17 cellular contexts compared by ENCODE assay signal in genomic region chr13:70385852-70386251, GRCh38.
DNase-seq lines count a peak whose midpoint lies in the region; ATAC-seq and TF ChIP-seq lines count a peak whose summit lies in the region.
"Had no signal": no experiment of that assay in that cellular context is flagged by ENCODE, and none has a peak within 500 bp of the region (broad histone marks: within the 10 kb centered on the region; RNA-seq: fewer than 3 reads in every experiment).

No MANE protein-coding gene starts in this region.

- no peaks in the 10 kb centered on the region for H3K79me1 ChIP-seq in neuronal stem cell (ENCODE audit: low read depth, low read length)

- H3K4me1 Mint-ChIP-seq in activated naive CD4-positive, alpha-beta T cell treated with anti-CD3 and anti-CD28 coated beads for 36 hours (ENCODE audit: low read depth): no peaks in the 10 kb centered on the region
- H3K4me1 Mint-ChIP-seq in chondrocyte (ENCODE audit: low read depth): no peaks in the 10 kb centered on the region
- no peaks in the 10 kb centered on the region for H3K4me1 Mint-ChIP-seq in naive thymus-derived CD8-positive, alpha-beta T cell
- H3K4me1 Mint-ChIP-seq in stimulated activated naive CD8-positive, alpha-beta T cell treated with anti-CD3 and anti-CD28 coated beads, Interleukin-15, amount 100 ng/mL, for 72 hours: no peaks in the 10 kb centered on the region

- ATAC-seq in upper lobe of right lung: peak; percentile 46
- no peak for ATAC-seq in naive thymus-derived CD8-positive, alpha-beta T cell
- no peak for ATAC-seq in stimulated activated naive CD8-positive, alpha-beta T cell treated with anti-CD3 and anti-CD28 coated beads, Interleukin-15, amount 100 ng/mL, for 72 hours
- ATAC-seq: K562 had no signal

- H3K9me3 Mint-ChIP-seq in activated naive CD4-positive, alpha-beta T cell treated with anti-CD3 and anti-CD28 coated beads for 36 hours: no peaks in the 10 kb centered on the region
- no peaks in the 10 kb centered on the region for H3K9me3 Mint-ChIP-seq in chondrocyte (ENCODE audit: low read depth)
- H3K9me3 Mint-ChIP-seq in naive thymus-derived CD8-positive, alpha-beta T cell: peaks cover 0 to 12% (median 2%) of the 10 kb centered on the region in 9 donors
- peaks cover under 1 to 2% of the 10 kb centered on the region in 2 donors for H3K9me3 Mint-ChIP-seq in stimulated activated naive CD8-positive, alpha-beta T cell treated with anti-CD3 and anti-CD28 coated beads, Interleukin-15, amount 100 ng/mL, for 72 hours

- peak overlapping the region; percentile 56 for H3K18ac ChIP-seq in neuronal stem cell (ENCODE audit: low read length)

- WGBS in neuronal stem cell (ENCODE audit: extremely low coverage in 2 of 2, insufficient read length in 2 of 2, insufficient replicate concordance in 1 of 2), 2 donors: no CpG with 5 or more reads among the region's 4 CpGs

- H3K27ac ChIP-seq in neuronal stem cell (replicated peaks; ENCODE audit: low read length): no peak overlapping the region
- H3K27ac ChIP-seq in upper lobe of right lung: no peak overlapping the region
- H3K27ac ChIP-seq: 22Rv1, BLaER1, HL-60 had no signal

- no peak overlapping the region for H2AFZ ChIP-seq in neuronal stem cell (ENCODE audit: low read length)

- no peak overlapping the region for H2BK120ac ChIP-seq in neuronal stem cell (ENCODE audit: low read depth, low read length)

- CTCF ChIA-PET in activated naive CD4-positive, alpha-beta T cell treated with anti-CD3 and anti-CD28 coated beads for 36 hours (lab: Charles Lee): no interaction called here

- no peaks in the 10 kb centered on the region for H3K27me3 ChIP-seq in neuronal stem cell (ENCODE audit: control insufficient read depth in 3 of 3, insufficient read depth in 3 of 3, low read depth in 1 of 3, low read length in 3 of 3)
- no peaks in the 10 kb centered on the region for H3K27me3 ChIP-seq in upper lobe of right lung
- H3K27me3 ChIP-seq: BLaER1 had no signal

- H3K4me2 ChIP-seq in neuronal stem cell (ENCODE audit: insufficient read depth, low read length, poor library complexity, severe bottlenecking): no peak overlapping the region
- H3K4me2 ChIP-seq: BLaER1 had no signal

- no peak overlapping the region for H2AK5ac ChIP-seq in neuronal stem cell (ENCODE audit: low read depth, low read length)

- H3K4ac ChIP-seq in neuronal stem cell (ENCODE audit: low read length): peak overlapping the region; percentile 60

- no peak overlapping the region for H4K91ac ChIP-seq in neuronal stem cell (ENCODE audit: low read depth, low read length, poor library complexity)

- intact Hi-C loops in activated naive CD4-positive, alpha-beta T cell treated with anti-CD3 and anti-CD28 coated beads for 36 hours (cut with micrococcal nuclease): no loop called here
- intact Hi-C loops in upper lobe of right lung (cut with DNase I): no loop called here

- H2BK5ac ChIP-seq in neuronal stem cell (ENCODE audit: low read length): no peak overlapping the region

- H3K4me3 ChIP-seq in neuronal stem cell (ENCODE audit: low read length in 2 of 2) (no peak overlapping the region), upper lobe of right lung (no peak overlapping the region)
- H3K4me3 ChIP-seq: BLaER1, K562 had no signal

- no peak overlapping the region for H3K27ac Mint-ChIP-seq in activated naive CD4-positive, alpha-beta T cell treated with anti-CD3 and anti-CD28 coated beads for 36 hours
- no peak overlapping the region for H3K27ac Mint-ChIP-seq in chondrocyte (ENCODE audit: unreplicated experiment)
- H3K27ac Mint-ChIP-seq in naive thymus-derived CD8-positive, alpha-beta T cell: no peak overlapping the region
- H3K27ac Mint-ChIP-seq in stimulated activated naive CD8-positive, alpha-beta T cell treated with anti-CD3 and anti-CD28 coated beads, Interleukin-15, amount 100 ng/mL, for 72 hours: no peak overlapping the region
- H3K27ac Mint-ChIP-seq: CD4-positive, alpha-beta T cell; H9 had no signal

- no peaks in the 10 kb centered on the region for H3K36me3 ChIP-seq in neuronal stem cell (replicated peaks in 1 of 2; ENCODE audit: control insufficient read depth in 2 of 2, insufficient read depth in 2 of 2, low read length in 2 of 2)
- H3K36me3 ChIP-seq in upper lobe of right lung: no peaks in the 10 kb centered on the region
- H3K36me3 ChIP-seq: BLaER1 had no signal

- peak; percentile 8 for DNase-seq in activated naive CD4-positive, alpha-beta T cell treated with anti-CD3 and anti-CD28 coated beads, Interleukin-2, amount 50 U/mL, for 16 hours
- DNase-seq in activated naive CD4-positive, alpha-beta T cell treated with anti-CD3 and anti-CD28 coated beads for 36 hours: no peak
- DNase-seq in chondrocyte (ENCODE audit: low spot score): peak; percentile 79
- DNase-seq in neuronal stem cell (ENCODE audit: low spot score): no peak
- DNase-seq in upper lobe of right lung: no peak
- no peak for DNase-seq in naive thymus-derived CD8-positive, alpha-beta T cell
- no peak for DNase-seq in NCI-H2029 treated with DMSO at 0.1 percent for 48 hours (lab: John Stamatoyannopoulos, UW)
- no peak for DNase-seq in stimulated activated naive CD8-positive, alpha-beta T cell treated with anti-CD3 and anti-CD28 coated beads, Interleukin-15, amount 100 ng/mL, for 72 hours
- DNase-seq: AML-193; CD4-positive, alpha-beta T cell; DMS79; GOT3; H9 had no signal

- no peak overlapping the region for H3K4me3 Mint-ChIP-seq in activated naive CD4-positive, alpha-beta T cell treated with anti-CD3 and anti-CD28 coated beads for 36 hours
- H3K4me3 Mint-ChIP-seq in chondrocyte (ENCODE audit: unreplicated experiment): no peak overlapping the region
- no peak overlapping the region for H3K4me3 Mint-ChIP-seq in naive thymus-derived CD8-positive, alpha-beta T cell
- H3K4me3 Mint-ChIP-seq in stimulated activated naive CD8-positive, alpha-beta T cell treated with anti-CD3 and anti-CD28 coated beads, Interleukin-15, amount 100 ng/mL, for 72 hours: no peak overlapping the region
- H3K4me3 Mint-ChIP-seq: CD4-positive, alpha-beta T cell; H9 had no signal

- H3K14ac ChIP-seq in neuronal stem cell (ENCODE audit: low read length): peak overlapping the region; percentile 56

- no peaks in the 10 kb centered on the region for H3K9me3 ChIP-seq in neuronal stem cell (replicated peaks in 1 of 2; ENCODE audit: control insufficient read depth in 2 of 2, insufficient read depth in 1 of 2, low read depth in 1 of 2, low read length in 2 of 2)
- H3K9me3 ChIP-seq in upper lobe of right lung: no peaks in the 10 kb centered on the region
- H3K9me3 ChIP-seq: BLaER1 had no signal

- H3K27me3 Mint-ChIP-seq in activated naive CD4-positive, alpha-beta T cell treated with anti-CD3 and anti-CD28 coated beads for 36 hours (ENCODE audit: low read depth): no peaks in the 10 kb centered on the region
- H3K27me3 Mint-ChIP-seq in chondrocyte (ENCODE audit: low read depth): no peaks in the 10 kb centered on the region
- no peaks in the 10 kb centered on the region for H3K27me3 Mint-ChIP-seq in naive thymus-derived CD8-positive, alpha-beta T cell
- H3K27me3 Mint-ChIP-seq in stimulated activated naive CD8-positive, alpha-beta T cell treated with anti-CD3 and anti-CD28 coated beads, Interleukin-15, amount 100 ng/mL, for 72 hours: no peaks in the 10 kb centered on the region
- H3K27me3 Mint-ChIP-seq: CD4-positive, alpha-beta T cell had no signal

- TF ChIP-seq CTCF in chondrocyte (IDR thresholded peaks at IDR 0.05): no peak
- no peak for TF ChIP-seq CTCF in upper lobe of right lung (IDR thresholded peaks at IDR 0.05)

- H2BK15ac ChIP-seq in neuronal stem cell (ENCODE audit: low read length): no peak overlapping the region

- no peak overlapping the region for H2BK12ac ChIP-seq in neuronal stem cell (ENCODE audit: low read length)

- POLR2A ChIA-PET in naive thymus-derived CD8-positive, alpha-beta T cell (lab: Charles Lee): no interaction called here

- H3K23ac ChIP-seq in neuronal stem cell (ENCODE audit: low read depth, low read length, poor library complexity): no peak overlapping the region

- H3K4me1 ChIP-seq in neuronal stem cell (ENCODE audit: control insufficient read depth in 2 of 2, insufficient read depth in 1 of 2, low read depth in 1 of 2, low read length in 2 of 2) (no peaks in the 10 kb centered on the region), upper lobe of right lung (no peaks in the 10 kb centered on the region)
- H3K4me1 ChIP-seq: BLaER1 had no signal

- H4K8ac ChIP-seq in neuronal stem cell (ENCODE audit: low read depth, low read length): no peak overlapping the region

- no peak overlapping the region for H3K9ac ChIP-seq in neuronal stem cell (ENCODE audit: low read depth, low read length, poor library complexity)
- H3K9ac ChIP-seq: BLaER1 had no signal

- no peaks in the 10 kb centered on the region for H3K36me3 Mint-ChIP-seq in activated naive CD4-positive, alpha-beta T cell treated with anti-CD3 and anti-CD28 coated beads for 36 hours (ENCODE audit: low read depth)
- H3K36me3 Mint-ChIP-seq in chondrocyte (ENCODE audit: low read depth): no peaks in the 10 kb centered on the region
- no peaks in the 10 kb centered on the region for H3K36me3 Mint-ChIP-seq in naive thymus-derived CD8-positive, alpha-beta T cell

Comparison
In these comparisons a context has a peak if more than half of its experiments do, and no peak if none do; other contexts are left out.
1. DNase-seq: peak in activated naive CD4-positive, alpha-beta T cell treated with anti-CD3 and anti-CD28 coated beads, Interleukin-2, amount 50 U/mL, for 16 hours (single experiment) and chondrocyte (single experiment); none in activated naive CD4-positive, alpha-beta T cell treated with anti-CD3 and anti-CD28 coated beads for 36 hours (single experiment), neuronal stem cell (single experiment), upper lobe of right lung (single experiment), naive thymus-derived CD8-positive, alpha-beta T cell (0 of 10), NCI-H2029 treated with DMSO at 0.1 percent for 48 hours (single experiment) and stimulated activated naive CD8-positive, alpha-beta T cell treated with anti-CD3 and anti-CD28 coated beads, Interleukin-15, amount 100 ng/mL, for 72 hours (0 of 2).